Comparison of ENCODE assay signal across 10 cellular contexts in the genomic region with DNA sequence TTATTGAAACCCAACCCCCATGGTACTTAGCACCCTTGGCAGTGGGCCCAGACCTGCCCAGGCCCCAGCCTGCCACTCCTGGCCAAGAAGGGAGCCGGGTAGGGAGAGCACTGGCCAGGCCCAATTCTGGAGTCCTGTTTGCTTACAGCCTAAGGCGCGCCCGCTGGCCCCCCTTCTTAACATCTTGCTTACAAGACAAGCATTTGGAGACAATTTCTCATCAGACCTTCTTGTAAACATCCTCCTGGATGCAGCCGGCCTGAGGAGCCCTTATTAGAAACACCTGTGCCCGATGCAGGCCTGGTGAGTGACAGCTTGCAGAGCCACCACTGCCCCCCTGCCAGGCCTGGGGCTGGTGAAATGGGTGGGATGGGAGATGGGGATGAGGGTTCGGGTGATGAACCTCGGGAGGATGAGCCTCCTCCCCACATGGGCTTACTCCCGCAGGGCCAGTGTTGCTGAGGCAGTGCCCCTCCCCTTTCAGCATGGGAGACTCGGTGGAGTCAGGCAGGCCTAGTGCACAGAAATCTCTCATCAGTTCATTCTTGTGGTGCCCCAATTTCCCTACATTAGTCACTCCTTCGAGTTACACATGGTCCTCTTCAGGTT.
DNase-seq lines count a peak whose midpoint lies in the region; ATAC-seq lines count a peak whose summit lies in the region.
"Had no signal": no experiment of that assay in that cellular context is flagged by ENCODE, and none has a peak within 500 bp of the region (broad histone marks: within the 10 kb centered on the region; RNA-seq: fewer than 3 reads in every experiment).

No MANE protein-coding gene starts in this region.

- no peak for ATAC-seq in activated CD8-positive, alpha-beta memory T cell treated with anti-CD3 and anti-CD28 coated beads, Interleukin-2, amount 10 ng/mL, durations not matched to agents 7 days and 5 days
- ATAC-seq in GM21360 (IDR thresholded peaks at IDR 0.05; ENCODE audit: unreplicated experiment) = no peak

- H3K9me3 Mint-ChIP-seq in activated CD8-positive, alpha-beta memory T cell treated with anti-CD3 and anti-CD28 coated beads, Interleukin-2, amount 10 ng/mL, durations not matched to agents 7 days and 5 days (ENCODE audit: low read depth) = no peaks in the 10 kb centered on the region
- H3K9me3 Mint-ChIP-seq: activated naive CD4-positive, alpha-beta T cell treated with anti-CD3 and anti-CD28 coated beads, Interleukin-2, amount 10 ng/mL, durations not matched to agents 7 days and 5 days had no signal

- no peak overlapping the region for H3K27ac Mint-ChIP-seq in activated CD8-positive, alpha-beta memory T cell treated with anti-CD3 and anti-CD28 coated beads, Interleukin-2, amount 10 ng/mL, durations not matched to agents 7 days and 5 days
- H3K27ac Mint-ChIP-seq: activated naive CD4-positive, alpha-beta T cell treated with anti-CD3 and anti-CD28 coated beads, Interleukin-2, amount 10 ng/mL, durations not matched to agents 7 days and 5 days had no signal

- H3K4me3 Mint-ChIP-seq in activated CD8-positive, alpha-beta memory T cell treated with anti-CD3 and anti-CD28 coated beads, Interleukin-2, amount 10 ng/mL, durations not matched to agents 7 days and 5 days = no peak overlapping the region
- H3K4me3 Mint-ChIP-seq: activated naive CD4-positive, alpha-beta T cell treated with anti-CD3 and anti-CD28 coated beads, Interleukin-2, amount 10 ng/mL, durations not matched to agents 7 days and 5 days had no signal

- no peaks in the 10 kb centered on the region for H3K36me3 Mint-ChIP-seq in activated CD8-positive, alpha-beta memory T cell treated with anti-CD3 and anti-CD28 coated beads, Interleukin-2, amount 10 ng/mL, durations not matched to agents 7 days and 5 days
- H3K36me3 Mint-ChIP-seq: activated naive CD4-positive, alpha-beta T cell treated with anti-CD3 and anti-CD28 coated beads, Interleukin-2, amount 10 ng/mL, durations not matched to agents 7 days and 5 days had no signal

- DNase-seq in NCI-H2107 (lab: John Stamatoyannopoulos, UW) = peak; percentile 4
- DNase-seq in NCI-H2107 treated with DMSO at 0.1 percent for 48 hours (lab: John Stamatoyannopoulos, UW; ENCODE audit: unreplicated experiment) = no peak
- DNase-seq in NCI-H128 (lab: John Stamatoyannopoulos, UW; ENCODE audit: unreplicated experiment) = peak; percentile 39
- peak; percentile 30 for DNase-seq in activated CD8-positive, alpha-beta memory T cell treated with anti-CD3 and anti-CD28 coated beads, Interleukin-2, amount 10 ng/mL, durations not matched to agents 7 days and 5 days
- DNase-seq in retina = peak; percentile 1
- DNase-seq in NCI-H1048 (lab: John Stamatoyannopoulos, UW) = no peak
- DNase-seq in activated CD4-positive, alpha-beta T cell treated with anti-CD3 and anti-CD28 coated beads for 4 hours = no peak
- DNase-seq: activated naive CD4-positive, alpha-beta T cell treated with anti-CD3 and anti-CD28 coated beads, Interleukin-2, amount 10 ng/mL, durations not matched to agents 7 days and 5 days; mesendoderm had no signal

- H3K27me3 Mint-ChIP-seq in activated CD8-positive, alpha-beta memory T cell treated with anti-CD3 and anti-CD28 coated beads, Interleukin-2, amount 10 ng/mL, durations not matched to agents 7 days and 5 days = no peaks in the 10 kb centered on the region
- H3K27me3 Mint-ChIP-seq: activated naive CD4-positive, alpha-beta T cell treated with anti-CD3 and anti-CD28 coated beads, Interleukin-2, amount 10 ng/mL, durations not matched to agents 7 days and 5 days had no signal

- no peaks in the 10 kb centered on the region for H3K4me1 Mint-ChIP-seq in activated CD8-positive, alpha-beta memory T cell treated with anti-CD3 and anti-CD28 coated beads, Interleukin-2, amount 10 ng/mL, durations not matched to agents 7 days and 5 days
- H3K4me1 Mint-ChIP-seq: activated naive CD4-positive, alpha-beta T cell treated with anti-CD3 and anti-CD28 coated beads, Interleukin-2, amount 10 ng/mL, durations not matched to agents 7 days and 5 days had no signal

- CTCF ChIA-PET in activated CD8-positive, alpha-beta memory T cell treated with anti-CD3 and anti-CD28 coated beads, Interleukin-2, amount 10 ng/mL, durations not matched to agents 7 days and 5 days (lab: Charles Lee) = no interaction called here

Comparison
In these comparisons a context has a peak if more than half of its experiments do, and no peak if none do; other contexts are left out.
1. DNase-seq: peak in NCI-H2107 (single experiment), NCI-H128 (single experiment), activated CD8-positive, alpha-beta memory T cell treated with anti-CD3 and anti-CD28 coated beads, Interleukin-2, amount 10 ng/mL, durations not matched to agents 7 days and 5 days (single experiment) and retina (single experiment); none in NCI-H2107 treated with DMSO at 0.1 percent for 48 hours (single experiment), NCI-H1048 (single experiment) and activated CD4-positive, alpha-beta T cell treated with anti-CD3 and anti-CD28 coated beads for 4 hours (0 of 2).